In genomic region chr1:248821641-248822040, GRCh38 we compare ENCODE assay signal across 16 cellular contexts. TPM values are rescaled to one million over a fixed set of nuclear protein-coding genes. Genes with fewer than 3 reads are reported as not detected.
DNase-seq lines count a peak whose midpoint lies in the region; ATAC-seq and TF ChIP-seq lines count a peak whose summit lies in the region.
"Had no signal": no experiment of that assay in that cellular context is flagged by ENCODE, and none has a peak within 500 bp of the region (broad histone marks: within the 10 kb centered on the region; RNA-seq: fewer than 3 reads in every experiment).

No MANE protein-coding gene starts in this region.

- H3K4me3 Mint-ChIP-seq in activated T-helper 17 cell treated with anti-CD3 and anti-CD28 coated beads, Interleukin-2, amount 50 U/mL, for 72 hours: peak overlapping the region; percentile 82
- H3K4me3 Mint-ChIP-seq: activated CD8-positive, alpha-beta T cell treated with anti-CD3 and anti-CD28 coated beads, Interleukin-2, amount 10 ng/mL, durations not matched to agents 7 days and 5 days; activated naive CD4-positive, alpha-beta T cell treated with anti-CD3 and anti-CD28 coated beads, Interleukin-2, amount 10 ng/mL, durations not matched to agents 7 days and 5 days; T-helper 1 cell treated with Interleukin-12 subunit alpha and Interleukin-12 subunit beta and Interleukin-4 antibody, amounts not matched to agents 30 μg/mL and 1 μg/mL, for 36 hours had no signal

- peaks cover 8% of the 10 kb centered on the region for H3K4me1 ChIP-seq in cardiac muscle cell (ENCODE audit: low read depth)

- DNase-seq in cardiac muscle cell (ENCODE audit: low read depth in 1 of 2, low spot score in 1 of 2) (no peak), left cardiac atrium (no peak), mesenteric fat pad (ENCODE audit: low spot score) (peak; percentile 24), ureter (ENCODE audit: low spot score) (peak; percentile 37), H4 (ENCODE audit: low spot score) (no peak), NCI-H1436 treated with DMSO at 0.1 percent for 48 hours (lab: John Stamatoyannopoulos, UW) (no peak), cerebellum (ENCODE audit: low spot score) (no peak)
- DNase-seq: activated naive CD4-positive, alpha-beta T cell treated with anti-CD3 and anti-CD28 coated beads, Interleukin-2, amount 10 ng/mL, durations not matched to agents 7 days and 5 days; NCI-H1417 treated with DMSO at 0.1 percent for 48 hours; NCI-H510A; stimulated activated CD8-positive, alpha-beta memory T cell treated with anti-CD3 and anti-CD28 coated beads, Interleukin-4, amount 100 ng/mL, for 48 hours; transverse colon had no signal

- ATAC-seq in left cardiac atrium: no peak
- ATAC-seq in activated T-helper 17 cell treated with anti-CD3 and anti-CD28 coated beads, Interleukin-2, amount 50 U/mL, for 72 hours (replicated peaks): no peak
- ATAC-seq: activated CD8-positive, alpha-beta T cell treated with anti-CD3 and anti-CD28 coated beads, Interleukin-2, amount 10 ng/mL, durations not matched to agents 7 days and 5 days had no signal

- peak overlapping the region; percentile 32 for H3K27ac ChIP-seq in cardiac muscle cell
- H3K27ac ChIP-seq: transverse colon had no signal

- peaks cover 1% of the 10 kb centered on the region for H3K9me3 Mint-ChIP-seq in activated T-helper 17 cell treated with anti-CD3 and anti-CD28 coated beads, Interleukin-2, amount 50 U/mL, for 72 hours
- H3K9me3 Mint-ChIP-seq: activated naive CD4-positive, alpha-beta T cell treated with anti-CD3 and anti-CD28 coated beads, Interleukin-2, amount 10 ng/mL, durations not matched to agents 7 days and 5 days; T-helper 1 cell treated with Interleukin-12 subunit alpha and Interleukin-12 subunit beta and Interleukin-4 antibody, amounts not matched to agents 30 μg/mL and 1 μg/mL, for 36 hours had no signal

- H3K27me3 ChIP-seq in cardiac muscle cell: no peaks in the 10 kb centered on the region
- H3K27me3 ChIP-seq: esophagus muscularis mucosa, transverse colon had no signal

- H3K4me3 ChIP-seq in cardiac muscle cell: no peak overlapping the region
- H3K4me3 ChIP-seq: esophagus muscularis mucosa, transverse colon had no signal

- no peak overlapping the region for H3K27ac Mint-ChIP-seq in activated T-helper 17 cell treated with anti-CD3 and anti-CD28 coated beads, Interleukin-2, amount 50 U/mL, for 72 hours
- H3K27ac Mint-ChIP-seq: activated naive CD4-positive, alpha-beta T cell treated with anti-CD3 and anti-CD28 coated beads, Interleukin-2, amount 10 ng/mL, durations not matched to agents 7 days and 5 days; T-helper 1 cell treated with Interleukin-12 subunit alpha and Interleukin-12 subunit beta and Interleukin-4 antibody, amounts not matched to agents 30 μg/mL and 1 μg/mL, for 36 hours had no signal

- H3K36me3 ChIP-seq in cardiac muscle cell: peaks cover 1% of the 10 kb centered on the region

- H3K9me3 ChIP-seq in cardiac muscle cell (ENCODE audit: low read depth): no peaks in the 10 kb centered on the region
- H3K9me3 ChIP-seq: esophagus muscularis mucosa, transverse colon had no signal

- peaks cover 45% of the 10 kb centered on the region for H3K4me1 Mint-ChIP-seq in activated T-helper 17 cell treated with anti-CD3 and anti-CD28 coated beads, Interleukin-2, amount 50 U/mL, for 72 hours

- peaks cover 79% of the 10 kb centered on the region for H3K36me3 Mint-ChIP-seq in activated T-helper 17 cell treated with anti-CD3 and anti-CD28 coated beads, Interleukin-2, amount 50 U/mL, for 72 hours (ENCODE audit: low read depth)

- intact Hi-C loops in left cardiac atrium (cut with DNase I): no loop called here

- TF ChIP-seq CTCF in cardiac muscle cell (IDR thresholded peaks at IDR 0.05; ENCODE audit: low read depth, low read length): no peak

- H3K27me3 Mint-ChIP-seq in activated T-helper 17 cell treated with anti-CD3 and anti-CD28 coated beads, Interleukin-2, amount 50 U/mL, for 72 hours: no peaks in the 10 kb centered on the region
- H3K27me3 Mint-ChIP-seq: activated naive CD4-positive, alpha-beta T cell treated with anti-CD3 and anti-CD28 coated beads, Interleukin-2, amount 10 ng/mL, durations not matched to agents 7 days and 5 days had no signal

RNA-seq across cellular contexts. Expression of gene SH3BP5L, which starts 4.1 kb away (rescaled TPM):
- total RNA-seq in cardiac muscle cell (34.8 and 39.7 TPM in 2 replicates), left cardiac atrium (10 to 100 TPM; 15.1 to 18.5 TPM), mesenteric fat pad (15.9 TPM), ureter (21.7 TPM), cerebellum (20.9 TPM)
- polyA plus RNA-seq in cardiac muscle cell: 11.0 and 14.1 TPM in 2 replicates
- 10 to 100 TPM; 21.0 to 25.6 TPM for total RNA-seq in activated T-helper 17 cell treated with anti-CD3 and anti-CD28 coated beads, Interleukin-2, amount 50 U/mL, for 72 hours
- total RNA-seq in H4 (2014; rRNA removed; shearing (Covaris generic)): 9.1 and 10.0 TPM in 2 replicates

RNA-seq across cellular contexts. Expression of gene ZNF672, which starts 16.4 kb away (rescaled TPM):
- total RNA-seq in cardiac muscle cell (66.3 and 72.5 TPM in 2 replicates), left cardiac atrium (10 to 100 TPM; 41.6 to 42.2 TPM), mesenteric fat pad (18.6 TPM), ureter (30.1 TPM), cerebellum (16.1 TPM)
- 56.1 and 59.2 TPM in 2 replicates for polyA plus RNA-seq in cardiac muscle cell
- total RNA-seq in activated T-helper 17 cell treated with anti-CD3 and anti-CD28 coated beads, Interleukin-2, amount 50 U/mL, for 72 hours: 10 to 100 TPM; 36.1 to 38.8 TPM
- 14.4 and 14.7 TPM in 2 replicates for total RNA-seq in H4 (2014; rRNA removed; shearing (Covaris generic))

RNA-seq across cellular contexts. Expression of gene ZNF692, which starts 37.2 kb away (rescaled TPM):
- 101 and 128 TPM in 2 replicates for total RNA-seq in cardiac muscle cell
- polyA plus RNA-seq in cardiac muscle cell: 98.9 and 109 TPM in 2 replicates
- total RNA-seq in left cardiac atrium: 10 to 100 TPM; 16.3 to 22.3 TPM
- total RNA-seq in activated T-helper 17 cell treated with anti-CD3 and anti-CD28 coated beads, Interleukin-2, amount 50 U/mL, for 72 hours: 100 to 1,000 TPM; 103 to 108 TPM
- total RNA-seq in mesenteric fat pad: 18.4 TPM
- 71.0 TPM for total RNA-seq in ureter
- total RNA-seq in H4 (2014; rRNA removed; shearing (Covaris generic)): 5.2 and 5.3 TPM in 2 replicates
- total RNA-seq in cerebellum: 30.9 TPM

Comparison
In these comparisons a context has a peak if more than half of its experiments do, and no peak if none do; other contexts are left out.
1. DNase-seq: peak in mesenteric fat pad (single experiment) and ureter (single experiment); none in cardiac muscle cell (0 of 2), left cardiac atrium (single experiment), H4 (single experiment), NCI-H1436 treated with DMSO at 0.1 percent for 48 hours (single experiment) and cerebellum (single experiment).